ENCODE assay signal across 15 cellular contexts in genomic region chr6:4907602-4908001, GRCh38.
DNase-seq lines count a peak whose midpoint lies in the region; ATAC-seq, FAIRE-seq and TF ChIP-seq lines count a peak whose summit lies in the region.
"Had no signal": no experiment of that assay in that cellular context is flagged by ENCODE, and none has a peak within 500 bp of the region (broad histone marks: within the 10 kb centered on the region; RNA-seq: fewer than 3 reads in every experiment).

No MANE protein-coding gene starts in this region.

- H3K9me3 Mint-ChIP-seq in activated T-cell treated with anti-CD3 and anti-CD28 coated beads, Interleukin-2, amount 50 U/mL, for 72 hours = no peaks in the 10 kb centered on the region
- H3K9me3 Mint-ChIP-seq in activated naive CD8-positive, alpha-beta T cell (ENCODE audit: low read depth) = no peaks in the 10 kb centered on the region
- H3K9me3 Mint-ChIP-seq in type B pancreatic cell = no peaks in the 10 kb centered on the region

- TF ChIP-seq EP300 in upper lobe of left lung (IDR thresholded peaks at IDR 0.05) = no peak

- peaks cover 42% of the 10 kb centered on the region for H3K4me1 Mint-ChIP-seq in activated T-cell treated with anti-CD3 and anti-CD28 coated beads, Interleukin-2, amount 50 U/mL, for 72 hours (ENCODE audit: low read depth)
- peaks cover 41% of the 10 kb centered on the region for H3K4me1 Mint-ChIP-seq in activated naive CD8-positive, alpha-beta T cell (ENCODE audit: low read depth)
- H3K4me1 Mint-ChIP-seq in type B pancreatic cell (ENCODE audit: unreplicated experiment) = peaks cover 36% of the 10 kb centered on the region

- TF ChIP-seq POLR2A in vagina (IDR thresholded peaks at IDR 0.05) (no peak), H54 (IDR thresholded peaks at IDR 0.05; ENCODE audit: low read depth, low read length) (no peak), upper lobe of left lung (IDR thresholded peaks at IDR 0.05) (no peak)

- H3K27ac Mint-ChIP-seq in activated T-cell treated with anti-CD3 and anti-CD28 coated beads, Interleukin-2, amount 50 U/mL, for 72 hours = peak overlapping the region; percentile 43
- H3K27ac Mint-ChIP-seq in activated naive CD8-positive, alpha-beta T cell = no peak overlapping the region
- peak overlapping the region; percentile 50 for H3K27ac Mint-ChIP-seq in type B pancreatic cell

- FAIRE-seq in H54 (lab: Jason Lieb, UNC) = no peak
- FAIRE-seq: bronchial epithelial cell, pancreas had no signal

- intact Hi-C loops in vagina (cut with DNase I) = no loop called here

- peak; percentile 33 to 56 for ATAC-seq in activated T-cell treated with anti-CD3 and anti-CD28 coated beads, Interleukin-2, amount 50 U/mL, for 72 hours (replicated peaks in 1 of 2)
- ATAC-seq in HG02798 (IDR thresholded peaks at IDR 0.05; ENCODE audit: poor library complexity, unreplicated experiment) = peak; percentile 44
- no peak for ATAC-seq in upper lobe of left lung (ENCODE audit: low FRiP score in 2 of 2)

- H3K4me3 ChIP-seq in vagina (no peak overlapping the region), upper lobe of left lung (no peak overlapping the region)
- H3K4me3 ChIP-seq: pancreas, smooth muscle cell, suprapubic skin had no signal

- H3K4me1 ChIP-seq in vagina (peaks cover 55% of the 10 kb centered on the region), upper lobe of left lung (peaks cover 5 to 31% (median 9%) of the 10 kb centered on the region in 4 donors)

- no peaks in the 10 kb centered on the region for H3K27me3 Mint-ChIP-seq in activated T-cell treated with anti-CD3 and anti-CD28 coated beads, Interleukin-2, amount 50 U/mL, for 72 hours (ENCODE audit: low read depth)
- H3K27me3 Mint-ChIP-seq in activated naive CD8-positive, alpha-beta T cell = no peaks in the 10 kb centered on the region
- H3K27me3 Mint-ChIP-seq in type B pancreatic cell = no peaks in the 10 kb centered on the region

- 79 to 80% methylated on average over 6 of the region's 6 CpGs for WGBS in upper lobe of left lung, 2 donors

- H3K36me3 Mint-ChIP-seq in activated T-cell treated with anti-CD3 and anti-CD28 coated beads, Interleukin-2, amount 50 U/mL, for 72 hours (ENCODE audit: insufficient read depth in 2 of 2) = peaks cover 2 to 3% of the 10 kb centered on the region in 2 donors
- peaks cover 8% of the 10 kb centered on the region for H3K36me3 Mint-ChIP-seq in activated naive CD8-positive, alpha-beta T cell
- peaks cover 20% of the 10 kb centered on the region for H3K36me3 Mint-ChIP-seq in type B pancreatic cell

- H3K36me3 ChIP-seq in vagina (no peaks in the 10 kb centered on the region), upper lobe of left lung (peaks cover 0 to 8% (median 0%) of the 10 kb centered on the region in 4 donors)
- H3K36me3 ChIP-seq: pancreas, suprapubic skin had no signal

- H3K27ac ChIP-seq in vagina (no peak overlapping the region), upper lobe of left lung (no peak overlapping the region)
- H3K27ac ChIP-seq: suprapubic skin had no signal

- H3K27me3 ChIP-seq in vagina (no peaks in the 10 kb centered on the region), upper lobe of left lung (no peaks in the 10 kb centered on the region)
- H3K27me3 ChIP-seq: pancreas, suprapubic skin had no signal

- no peak for DNase-seq in activated T-cell treated with anti-CD3 and anti-CD28 coated beads, Interleukin-2, amount 50 U/mL, for 72 hours
- no peak for DNase-seq in activated T-cell treated with anti-CD3 and anti-CD28 coated beads, Interleukin-2, amount 50 U/mL, for 1 hour
- DNase-seq in type B pancreatic cell (ENCODE audit: extremely low spot score, unreplicated experiment) = no peak
- no peak for DNase-seq in vagina (ENCODE audit: extremely low spot score in 2 of 2)
- no peak for DNase-seq in H54 (ENCODE audit: insufficient read length, low spot score)
- no peak for DNase-seq in upper lobe of left lung
- DNase-seq: foreskin melanocyte, HCEC 1CT, mesendoderm, pancreas had no signal

- TF ChIP-seq CTCF in type B pancreatic cell (conservative IDR thresholded peaks at IDR 0.05) (no peak), vagina (IDR thresholded peaks at IDR 0.05) (no peak), upper lobe of left lung (IDR thresholded peaks at IDR 0.05) (no peak)

- peak overlapping the region; percentile 34 to 40 for H3K4me3 Mint-ChIP-seq in activated T-cell treated with anti-CD3 and anti-CD28 coated beads, Interleukin-2, amount 50 U/mL, for 72 hours
- H3K4me3 Mint-ChIP-seq in activated naive CD8-positive, alpha-beta T cell = peak overlapping the region; percentile 64
- H3K4me3 Mint-ChIP-seq in type B pancreatic cell = no peak overlapping the region

- no peaks in the 10 kb centered on the region for H3K9me3 ChIP-seq in vagina
- H3K9me3 ChIP-seq in upper lobe of left lung = no peaks in the 10 kb centered on the region
- H3K9me3 ChIP-seq: pancreas, suprapubic skin had no signal

Comparison
In these comparisons a context has a peak if more than half of its experiments do, and no peak if none do; other contexts are left out.
1. ATAC-seq: peak in activated T-cell treated with anti-CD3 and anti-CD28 coated beads, Interleukin-2, amount 50 U/mL, for 72 hours (2 of 2) and HG02798 (single experiment); none in upper lobe of left lung (0 of 2).